11 cellular contexts compared by ENCODE assay signal in the genomic region with DNA sequence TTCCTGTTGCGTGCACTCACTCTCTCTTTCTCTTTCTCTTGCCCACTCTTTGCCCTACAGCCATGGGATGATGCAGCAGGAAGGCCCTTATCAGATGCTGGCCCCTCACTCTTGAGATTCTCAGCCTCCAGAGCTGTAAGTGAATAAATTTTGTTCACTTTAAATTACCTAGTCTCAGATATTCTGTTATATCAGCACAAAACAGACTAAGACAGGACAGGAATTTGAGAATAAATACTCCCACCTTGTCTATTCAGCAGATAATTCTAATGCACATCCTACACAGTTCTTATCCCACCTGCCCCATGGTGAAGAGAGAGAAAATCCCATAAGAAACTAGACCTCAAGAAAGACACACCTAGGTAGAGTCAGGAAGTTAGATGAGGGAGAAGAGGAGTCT.
"Had no signal": no experiment of that assay in that cellular context is flagged by ENCODE, and none has a peak within 500 bp of the region (broad histone marks: within the 10 kb centered on the region; RNA-seq: fewer than 3 reads in every experiment).

No MANE protein-coding gene starts in this region.

- H3K9ac ChIP-seq: GM23248 had no signal

- H3K4me3 ChIP-seq: GM23248, GM23338, HAP-1 had no signal

- H3K9me3 ChIP-seq: HAP-1 had no signal

- H3K36me3 ChIP-seq: HAP-1 had no signal

- H3K9me3 Mint-ChIP-seq: HFFc6 had no signal

- H2AFZ ChIP-seq: GM23248, GM23338 had no signal

- H3K27ac ChIP-seq: GM23248 had no signal

- H3K27ac Mint-ChIP-seq: GM23338, H9, HFFc6 had no signal

- FAIRE-seq: H1, H54 had no signal

- DNase-seq: GM23248, GOT3, H7, H9, HCEC 1CT, HFFc6 had no signal

- H3K4me2 ChIP-seq: GM23338 had no signal

- H3K4me1 ChIP-seq: HAP-1 had no signal

- ATAC-seq: GM23338, HCT116 had no signal

- H3K4me3 Mint-ChIP-seq: GM23338, H9, HFFc6 had no signal
